In genomic region chr2:46535360-46535759, GRCh38 we compare ENCODE assay signal across 1 cellular context.
TF ChIP-seq lines count a peak whose summit lies in the region.

No MANE protein-coding gene starts in this region.

TF ChIP-seq in GM12878, 131 proteins besides CTCF, POLR2A, EP300 and RAD21 (continued from another document and continues in another):
- TF ChIP-seq SMARCA5 (IDR thresholded peaks at IDR 0.05), result peak; percentile 63; the same call in 1 of the 2 replicates
- TF ChIP-seq TBL1XR1 (IDR thresholded peaks at IDR 0.05; ENCODE audit: low read depth, low read length), result peak; percentile 81; the same call in 1 of the 2 replicates
- TF ChIP-seq SP1 (IDR thresholded peaks at IDR 0.05; ENCODE audit: low read depth, low read length), result no peak
- no peak for TF ChIP-seq YBX1 (IDR thresholded peaks at IDR 0.05)
- TF ChIP-seq DPF2 (IDR thresholded peaks at IDR 0.05), result peak; percentile 31; the same call in 1 of the 2 replicates
- TF ChIP-seq FOXK2 (IDR thresholded peaks at IDR 0.05), result peak; percentile 49; the same call in 1 of the 2 replicates
- no peak for TF ChIP-seq RCOR1 (conservative IDR thresholded peaks at IDR 0.05; ENCODE audit: low read depth, low read length)
- TF ChIP-seq NR2C2 (IDR thresholded peaks at IDR 0.05; ENCODE audit: borderline replicate concordance, control insufficient read depth, insufficient read length, low read depth), result no peak
- peak; percentile 80 to 87; a peak in 3 of 4 replicates for TF ChIP-seq BHLHE40 (IDR thresholded peaks at IDR 0.05; ENCODE audit: borderline replicate concordance in 1 of 2, low read depth in 2 of 2, low read length in 1 of 2)
- TF ChIP-seq ATF2 (IDR thresholded peaks at IDR 0.05; ENCODE audit: low read length), result 0 out of 2 replicates have a peak, but pooled peaks have one; percentile 18
- TF ChIP-seq KLF5 (IDR thresholded peaks at IDR 0.05; ENCODE audit: partially characterized antibody), result no peak
- no peak for TF ChIP-seq CEBPB (IDR thresholded peaks at IDR 0.05; ENCODE audit: borderline replicate concordance in 1 of 2, low read depth in 2 of 2, low read length in 2 of 2)
- TF ChIP-seq BCL11A (IDR thresholded peaks at IDR 0.05; ENCODE audit: low read depth, low read length), result no peak
- TF ChIP-seq, protein P1, sequence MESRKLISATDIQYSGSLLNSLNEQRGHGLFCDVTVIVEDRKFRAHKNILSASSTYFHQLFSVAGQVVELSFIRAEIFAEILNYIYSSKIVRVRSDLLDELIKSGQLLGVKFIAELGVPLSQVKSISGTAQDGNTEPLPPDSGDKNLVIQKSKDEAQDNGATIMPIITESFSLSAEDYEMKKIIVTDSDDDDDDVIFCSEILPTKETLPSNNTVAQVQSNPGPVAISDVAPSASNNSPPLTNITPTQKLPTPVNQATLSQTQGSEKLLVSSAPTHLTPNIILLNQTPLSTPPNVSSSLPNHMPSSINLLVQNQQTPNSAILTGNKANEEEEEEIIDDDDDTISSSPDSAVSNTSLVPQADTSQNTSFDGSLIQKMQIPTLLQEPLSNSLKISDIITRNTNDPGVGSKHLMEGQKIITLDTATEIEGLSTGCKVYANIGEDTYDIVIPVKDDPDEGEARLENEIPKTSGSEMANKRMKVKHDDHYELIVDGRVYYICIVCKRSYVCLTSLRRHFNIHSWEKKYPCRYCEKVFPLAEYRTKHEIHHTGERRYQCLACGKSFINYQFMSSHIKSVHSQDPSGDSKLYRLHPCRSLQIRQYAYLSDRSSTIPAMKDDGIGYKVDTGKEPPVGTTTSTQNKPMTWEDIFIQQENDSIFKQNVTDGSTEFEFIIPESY (IDR thresholded peaks at IDR 0.05), result no peak
- TF ChIP-seq ZBTB40 (IDR thresholded peaks at IDR 0.05; ENCODE audit: borderline replicate concordance), result 0 out of 2 replicates have a peak, but pooled peaks have one; percentile 44
- no peak for TF ChIP-seq CHD2 (IDR thresholded peaks at IDR 0.05; ENCODE audit: borderline replicate concordance, low read depth, low read length)
- TF ChIP-seq, protein P2, sequence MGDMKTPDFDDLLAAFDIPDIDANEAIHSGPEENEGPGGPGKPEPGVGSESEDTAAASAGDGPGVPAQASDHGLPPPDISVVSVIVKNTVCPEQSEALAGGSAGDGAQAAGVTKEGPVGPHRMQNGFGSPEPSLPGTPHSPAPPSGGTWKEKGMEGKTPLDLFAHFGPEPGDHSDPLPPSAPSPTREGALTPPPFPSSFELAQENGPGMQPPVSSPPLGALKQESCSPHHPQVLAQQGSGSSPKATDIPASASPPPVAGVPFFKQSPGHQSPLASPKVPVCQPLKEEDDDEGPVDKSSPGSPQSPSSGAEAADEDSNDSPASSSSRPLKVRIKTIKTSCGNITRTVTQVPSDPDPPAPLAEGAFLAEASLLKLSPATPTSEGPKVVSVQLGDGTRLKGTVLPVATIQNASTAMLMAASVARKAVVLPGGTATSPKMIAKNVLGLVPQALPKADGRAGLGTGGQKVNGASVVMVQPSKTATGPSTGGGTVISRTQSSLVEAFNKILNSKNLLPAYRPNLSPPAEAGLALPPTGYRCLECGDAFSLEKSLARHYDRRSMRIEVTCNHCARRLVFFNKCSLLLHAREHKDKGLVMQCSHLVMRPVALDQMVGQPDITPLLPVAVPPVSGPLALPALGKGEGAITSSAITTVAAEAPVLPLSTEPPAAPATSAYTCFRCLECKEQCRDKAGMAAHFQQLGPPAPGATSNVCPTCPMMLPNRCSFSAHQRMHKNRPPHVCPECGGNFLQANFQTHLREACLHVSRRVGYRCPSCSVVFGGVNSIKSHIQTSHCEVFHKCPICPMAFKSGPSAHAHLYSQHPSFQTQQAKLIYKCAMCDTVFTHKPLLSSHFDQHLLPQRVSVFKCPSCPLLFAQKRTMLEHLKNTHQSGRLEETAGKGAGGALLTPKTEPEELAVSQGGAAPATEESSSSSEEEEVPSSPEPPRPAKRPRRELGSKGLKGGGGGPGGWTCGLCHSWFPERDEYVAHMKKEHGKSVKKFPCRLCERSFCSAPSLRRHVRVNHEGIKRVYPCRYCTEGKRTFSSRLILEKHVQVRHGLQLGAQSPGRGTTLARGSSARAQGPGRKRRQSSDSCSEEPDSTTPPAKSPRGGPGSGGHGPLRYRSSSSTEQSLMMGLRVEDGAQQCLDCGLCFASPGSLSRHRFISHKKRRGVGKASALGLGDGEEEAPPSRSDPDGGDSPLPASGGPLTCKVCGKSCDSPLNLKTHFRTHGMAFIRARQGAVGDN (IDR thresholded peaks at IDR 0.05), result peak; percentile 98
- peak; percentile 88 for TF ChIP-seq RUNX3 (IDR thresholded peaks at IDR 0.05; ENCODE audit: low read length)
- TF ChIP-seq NR2C1 (IDR thresholded peaks at IDR 0.05), result peak; percentile 83
- no peak for TF ChIP-seq ZSCAN29 (IDR thresholded peaks at IDR 0.05)
- TF ChIP-seq HDGF (IDR thresholded peaks at IDR 0.05), result 0 out of 2 replicates have a peak, but pooled peaks have one; percentile 22
- TF ChIP-seq, protein P3, sequence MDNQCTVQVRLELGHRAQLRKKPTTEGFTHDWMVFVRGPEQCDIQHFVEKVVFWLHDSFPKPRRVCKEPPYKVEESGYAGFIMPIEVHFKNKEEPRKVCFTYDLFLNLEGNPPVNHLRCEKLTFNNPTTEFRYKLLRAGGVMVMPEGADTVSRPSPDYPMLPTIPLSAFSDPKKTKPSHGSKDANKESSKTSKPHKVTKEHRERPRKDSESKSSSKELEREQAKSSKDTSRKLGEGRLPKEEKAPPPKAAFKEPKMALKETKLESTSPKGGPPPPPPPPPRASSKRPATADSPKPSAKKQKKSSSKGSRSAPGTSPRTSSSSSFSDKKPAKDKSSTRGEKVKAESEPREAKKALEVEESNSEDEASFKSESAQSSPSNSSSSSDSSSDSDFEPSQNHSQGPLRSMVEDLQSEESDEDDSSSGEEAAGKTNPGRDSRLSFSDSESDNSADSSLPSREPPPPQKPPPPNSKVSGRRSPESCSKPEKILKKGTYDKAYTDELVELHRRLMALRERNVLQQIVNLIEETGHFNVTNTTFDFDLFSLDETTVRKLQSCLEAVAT (IDR thresholded peaks at IDR 0.05), result peak; percentile 99
- no peak for TF ChIP-seq REST (IDR thresholded peaks at IDR 0.05; ENCODE audit: low read depth, low read length)
- TF ChIP-seq STAT3 (IDR thresholded peaks at IDR 0.05; ENCODE audit: low read depth, low read length), result no peak
- no peak for TF ChIP-seq BCL3 (IDR thresholded peaks at IDR 0.05; ENCODE audit: borderline replicate concordance, insufficient read depth, low read depth, low read length, poor library complexity, severe bottlenecking)
- TF ChIP-seq FOS (IDR thresholded peaks at IDR 0.05; ENCODE audit: borderline replicate concordance, extremely low read depth, insufficient read length), result no peak
- no peak for TF ChIP-seq E2F8 (IDR thresholded peaks at IDR 0.05; ENCODE audit: low read depth, partially characterized antibody)
- TF ChIP-seq, protein P4, sequence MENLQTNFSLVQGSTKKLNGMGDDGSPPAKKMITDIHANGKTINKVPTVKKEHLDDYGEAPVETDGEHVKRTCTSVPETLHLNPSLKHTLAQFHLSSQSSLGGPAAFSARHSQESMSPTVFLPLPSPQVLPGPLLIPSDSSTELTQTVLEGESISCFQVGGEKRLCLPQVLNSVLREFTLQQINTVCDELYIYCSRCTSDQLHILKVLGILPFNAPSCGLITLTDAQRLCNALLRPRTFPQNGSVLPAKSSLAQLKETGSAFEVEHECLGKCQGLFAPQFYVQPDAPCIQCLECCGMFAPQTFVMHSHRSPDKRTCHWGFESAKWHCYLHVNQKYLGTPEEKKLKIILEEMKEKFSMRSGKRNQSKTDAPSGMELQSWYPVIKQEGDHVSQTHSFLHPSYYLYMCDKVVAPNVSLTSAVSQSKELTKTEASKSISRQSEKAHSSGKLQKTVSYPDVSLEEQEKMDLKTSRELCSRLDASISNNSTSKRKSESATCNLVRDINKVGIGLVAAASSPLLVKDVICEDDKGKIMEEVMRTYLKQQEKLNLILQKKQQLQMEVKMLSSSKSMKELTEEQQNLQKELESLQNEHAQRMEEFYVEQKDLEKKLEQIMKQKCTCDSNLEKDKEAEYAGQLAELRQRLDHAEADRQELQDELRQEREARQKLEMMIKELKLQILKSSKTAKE (IDR thresholded peaks at IDR 0.05; ENCODE audit: low read depth, poor library complexity, severe bottlenecking), result peak; percentile 95
- peak; percentile 43; the same call in 1 of the 2 replicates for TF ChIP-seq IKZF1 (conservative IDR thresholded peaks at IDR 0.05)
